21 cellular contexts compared by ENCODE assay signal in genomic region chr11:103433976-103434375, GRCh38.
A peak's percentile ranks its signal among the peaks of the same experiment; 100 is the strongest.
DNase-seq lines count a peak whose midpoint lies in the region; ATAC-seq, FAIRE-seq and TF ChIP-seq lines count a peak whose summit lies in the region.
"Had no signal": no experiment of that assay in that cellular context is flagged by ENCODE, and none has a peak within 500 bp of the region (broad histone marks: within the 10 kb centered on the region; RNA-seq: fewer than 3 reads in every experiment).

No MANE protein-coding gene starts in this region.

- intact Hi-C loops in mammary epithelial cell (cut with micrococcal nuclease): no loop called here
- intact Hi-C loops in breast epithelium (cut with DNase I; ENCODE audit: low total_unique reads): no loop called here

- H3K9ac ChIP-seq in mammary epithelial cell (ENCODE audit: insufficient read depth, low read length): no peak overlapping the region
- no peak overlapping the region for H3K9ac ChIP-seq in adipocyte (ENCODE audit: low read length)
- H3K9ac ChIP-seq in keratinocyte (ENCODE audit: control insufficient read depth, extremely low read depth, insufficient read depth, low read length): no peak overlapping the region
- H3K9ac ChIP-seq: BLaER1 treated with 17β-estradiol and CSF1 and Interleukin-3, amounts not matched to agents 10 nM and 100 nM had no signal

- TF ChIP-seq CTCF in mammary epithelial cell (conservative IDR thresholded peaks at IDR 0.05 in 1 of 2, IDR thresholded peaks at IDR 0.05 in 1 of 2; ENCODE audit: extremely low read depth in 1 of 2, insufficient read depth in 1 of 2, low read depth in 1 of 2, low read length in 2 of 2): no peak
- TF ChIP-seq CTCF in breast epithelium (IDR thresholded peaks at IDR 0.05): no peak
- no peak for TF ChIP-seq CTCF in keratinocyte (optimal IDR thresholded peaks at IDR 0.05 in 1 of 3, IDR thresholded peaks at IDR 0.05 in 1 of 3, conservative IDR thresholded peaks at IDR 0.05 in 1 of 3; ENCODE audit: extremely low read depth in 1 of 3, insufficient read depth in 2 of 3, low read length in 3 of 3)

- H3K4me3 ChIP-seq in mammary epithelial cell (replicated peaks in 1 of 3; ENCODE audit: insufficient read depth in 1 of 3, low read depth in 2 of 3, low read length in 3 of 3) (no peak overlapping the region), breast epithelium (no peak overlapping the region), adipocyte (ENCODE audit: low read length) (no peak overlapping the region), keratinocyte (ENCODE audit: control insufficient read depth in 2 of 3, extremely low read depth in 1 of 3, insufficient read depth in 2 of 3, low read depth in 1 of 3, low read length in 3 of 3) (peak overlapping the region in 2 of 3 experiments; percentile 43 to 47)
- H3K4me3 ChIP-seq: BLaER1 treated with 17β-estradiol and CSF1 and Interleukin-3, amounts not matched to agents 10 nM and 100 nM; esophagus squamous epithelium; GM12878; lower lobe of right lung; skin epidermis; stomach had no signal

- in situ Hi-C loops in mammary epithelial cell (cut with MboI; ENCODE audit: low sequenced_read_pairs in 2 of 2): loop anchor here in 1 of 2 donors (25.0 kb wide), 1 partner anchor 97 kb away; no protein-coding TSS in a partner anchor

- H3K4me2 ChIP-seq in mammary epithelial cell (ENCODE audit: insufficient read depth, low read depth, low read length): peak overlapping the region; percentile 56
- H3K4me2 ChIP-seq in keratinocyte (ENCODE audit: control insufficient read depth, extremely low read depth, insufficient read depth, low read depth, low read length): peak overlapping the region; percentile 74
- H3K4me2 ChIP-seq: BLaER1 treated with 17β-estradiol and CSF1 and Interleukin-3, amounts not matched to agents 10 nM and 100 nM had no signal

- BruUV-seq in mammary epithelial cell (replicated peaks; lab: Mats Ljungman, UMichigan): no TSS peak

- H3K4me1 ChIP-seq in mammary epithelial cell (ENCODE audit: insufficient read depth, low read length) (peaks cover 12% of the 10 kb centered on the region), breast epithelium (no peaks in the 10 kb centered on the region), adipocyte (ENCODE audit: control insufficient read depth, insufficient read depth, low read length) (peaks cover 7% of the 10 kb centered on the region), keratinocyte (ENCODE audit: control insufficient read depth, extremely low read depth, insufficient read depth, low read length) (peaks cover 24% of the 10 kb centered on the region)
- H3K4me1 ChIP-seq: BLaER1 treated with 17β-estradiol and CSF1 and Interleukin-3, amounts not matched to agents 10 nM and 100 nM; lower lobe of right lung; stomach had no signal

- H3K79me2 ChIP-seq in mammary epithelial cell (ENCODE audit: insufficient read depth, low read length) (no peaks in the 10 kb centered on the region), keratinocyte (ENCODE audit: control insufficient read depth, insufficient read depth, low read length) (no peaks in the 10 kb centered on the region)

- DNase-seq in mammary epithelial cell: no peak
- DNase-seq in breast epithelium (ENCODE audit: low spot score in 2 of 2): no peak
- DNase-seq in adipocyte (ENCODE audit: low read depth): peak; percentile 24
- no peak for DNase-seq in keratinocyte (ENCODE audit: low read depth, low spot score)
- no peak for DNase-seq in NCI-H128 (lab: John Stamatoyannopoulos, UW; ENCODE audit: unreplicated experiment)
- no peak for DNase-seq in NCI-H2107 treated with DMSO at 0.1 percent for 48 hours (lab: John Stamatoyannopoulos, UW; ENCODE audit: unreplicated experiment)
- no peak for DNase-seq in NCI-H1417 (lab: John Stamatoyannopoulos, UW)
- DNase-seq: activated CD4-positive, alpha-beta T cell treated with anti-CD3 and anti-CD28 coated beads, Interleukin-2, amount 10 ng/mL, durations not matched to agents 24 days and 14 days; esophagus squamous epithelium; H9; lower lobe of right lung; naive thymus-derived CD8-positive, alpha-beta T cell; NCI-H1694; stimulated activated CD4-positive, alpha-beta T cell treated with anti-CD3 and anti-CD28 coated beads, Interleukin-4, amount 100 ng/mL, for 1 hour; stomach had no signal

- no peak for TF ChIP-seq POLR2A in breast epithelium (IDR thresholded peaks at IDR 0.05)

- H3K36me3 ChIP-seq in mammary epithelial cell (ENCODE audit: insufficient read depth, low read length) (no peaks in the 10 kb centered on the region), breast epithelium (no peaks in the 10 kb centered on the region), adipocyte (ENCODE audit: control insufficient read depth, insufficient read depth, low read length, severe bottlenecking) (peaks cover 6% of the 10 kb centered on the region), keratinocyte (ENCODE audit: control insufficient read depth in 2 of 2, extremely low read depth in 1 of 2, insufficient read depth in 2 of 2, low read length in 2 of 2) (no peaks in the 10 kb centered on the region)
- H3K36me3 ChIP-seq: esophagus squamous epithelium, lower lobe of right lung had no signal

- H3K27me3 ChIP-seq in mammary epithelial cell (ENCODE audit: insufficient read depth, low read length): no peaks in the 10 kb centered on the region
- no peaks in the 10 kb centered on the region for H3K27me3 ChIP-seq in breast epithelium
- H3K27me3 ChIP-seq in adipocyte (replicated peaks; ENCODE audit: control insufficient read depth, insufficient read depth, low read length): no peaks in the 10 kb centered on the region
- H3K27me3 ChIP-seq in keratinocyte (ENCODE audit: control insufficient read depth, extremely low read depth, insufficient read depth, low read length): no peaks in the 10 kb centered on the region
- H3K27me3 ChIP-seq: BLaER1 treated with 17β-estradiol and CSF1 and Interleukin-3, amounts not matched to agents 10 nM and 100 nM; esophagus squamous epithelium; stomach had no signal

- no peaks in the 10 kb centered on the region for H3K9me1 ChIP-seq in keratinocyte (ENCODE audit: control insufficient read depth, extremely low read depth, insufficient read depth, low read length)

- 64% methylated on average over 3 of the region's 3 CpGs for WGBS in mammary epithelial cell (ENCODE audit: low coverage, missing lambda C conversion rate)

- H2AFZ ChIP-seq in mammary epithelial cell (ENCODE audit: low read depth, low read length) (no peak overlapping the region), keratinocyte (ENCODE audit: control insufficient read depth, low read length) (peak overlapping the region; percentile 34)

- no peaks in the 10 kb centered on the region for H3K9me3 ChIP-seq in mammary epithelial cell (replicated peaks; ENCODE audit: insufficient read depth, low read length)
- H3K9me3 ChIP-seq in breast epithelium: no peaks in the 10 kb centered on the region
- H3K9me3 ChIP-seq in adipocyte (ENCODE audit: control insufficient read depth, low read length): no peaks in the 10 kb centered on the region
- no peaks in the 10 kb centered on the region for H3K9me3 ChIP-seq in keratinocyte (ENCODE audit: control insufficient read depth, low read depth, low read length)
- H3K9me3 ChIP-seq: BLaER1 treated with 17β-estradiol and CSF1 and Interleukin-3, amounts not matched to agents 10 nM and 100 nM; esophagus squamous epithelium; lower lobe of right lung; stomach had no signal

- ATAC-seq in GM18873 (IDR thresholded peaks at IDR 0.05; ENCODE audit: low FRiP score, unreplicated experiment): no peak
- ATAC-seq: GM12878; lower lobe of right lung; naive thymus-derived CD8-positive, alpha-beta T cell had no signal

- H3K27ac ChIP-seq in mammary epithelial cell (ENCODE audit: insufficient read depth, low read depth, low read length): peak overlapping the region; percentile 63
- H3K27ac ChIP-seq in breast epithelium: no peak overlapping the region
- peak overlapping the region; percentile 78 for H3K27ac ChIP-seq in keratinocyte (ENCODE audit: control insufficient read depth, insufficient read depth, low read length)
- H3K27ac ChIP-seq: 22Rv1; BLaER1 treated with 17β-estradiol and CSF1 and Interleukin-3, amounts not matched to agents 10 nM and 100 nM; esophagus squamous epithelium; lower lobe of right lung; skin epidermis; stomach had no signal

- FAIRE-seq in keratinocyte (lab: Jason Lieb, UNC): peak; percentile 67
- FAIRE-seq: GM12878, TTC549 had no signal

- CTCF ChIA-PET in mammary epithelial cell (lab: Charles Lee; ENCODE audit: low non-redundant PET): interaction anchor here (0.7 kb wide), 2 partner anchors 373 to 768 kb away, joined by 5 to 6 read pairs; no protein-coding TSS in a partner anchor

- H4K20me1 ChIP-seq in mammary epithelial cell (ENCODE audit: insufficient read depth, low read length) (no peaks in the 10 kb centered on the region), keratinocyte (ENCODE audit: control insufficient read depth, extremely low read depth, insufficient read depth, low read length) (no peaks in the 10 kb centered on the region)
- H4K20me1 ChIP-seq: BLaER1 treated with 17β-estradiol and CSF1 and Interleukin-3, amounts not matched to agents 10 nM and 100 nM had no signal

- dilution Hi-C loops in mammary epithelial cell (cut with HindIII; ENCODE audit: low sequenced_read_pairs) (no loop called here), keratinocyte (cut with MboI; ENCODE audit: extremely low pct_ligation_motif_present, low sequenced_read_pairs) (no loop called here)

Comparison
In these comparisons a context has a peak if more than half of its experiments do, and no peak if none do; other contexts are left out.
1. H3K27ac ChIP-seq: peak in mammary epithelial cell (single experiment) and keratinocyte (single experiment); none in breast epithelium (0 of 2).
2. H3K4me3 ChIP-seq: peak in keratinocyte (2 of 3); none in mammary epithelial cell (0 of 3), breast epithelium (0 of 3) and adipocyte (single experiment).